In genomic region chr5:77999013-77999798, GRCh38 we compare ENCODE assay signal across 1 cellular context.
TF ChIP-seq lines count a peak whose summit lies in the region.

No MANE protein-coding gene starts in this region.

TF ChIP-seq in GM23338, 12 proteins besides CTCF, POLR2A, EP300 and RAD21 (continued from another document):
- no peak for TF ChIP-seq STAT1 (IDR thresholded peaks at IDR 0.05; ENCODE audit: unreplicated experiment)
- no peak for TF ChIP-seq JUNB (IDR thresholded peaks at IDR 0.05; ENCODE audit: unreplicated experiment)
- no peak for TF ChIP-seq ZNF331 (CRISPR knock-in tag; IDR thresholded peaks at IDR 0.05; ENCODE audit: low read depth)
- no peak for TF ChIP-seq ETS1 (IDR thresholded peaks at IDR 0.05)
